1 cellular context compared by ENCODE assay signal in the genomic region with DNA sequence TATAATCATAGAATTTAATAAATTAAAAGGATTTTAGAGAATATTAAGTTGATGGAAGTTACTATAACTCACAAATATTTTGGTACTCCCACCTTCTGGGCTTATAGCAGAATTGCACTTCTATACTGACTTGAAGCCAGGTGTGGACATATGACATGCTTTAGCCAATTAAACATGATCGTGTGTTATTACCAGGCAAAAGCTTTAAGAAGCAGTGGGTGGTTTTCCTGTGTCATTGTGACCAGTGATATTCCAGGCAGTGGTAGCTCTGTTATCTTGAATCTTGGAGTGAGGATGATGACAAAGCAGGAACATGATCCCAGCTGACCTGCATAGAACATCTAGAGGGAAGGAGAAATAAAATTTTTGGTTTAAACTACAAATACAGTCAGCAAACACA.
TF ChIP-seq lines count a peak whose summit lies in the region.

No MANE protein-coding gene starts in this region.

TF ChIP-seq in GM23338, 12 proteins besides CTCF, POLR2A, EP300 and RAD21 (continued from another document):
- no peak for TF ChIP-seq JUNB (IDR thresholded peaks at IDR 0.05; ENCODE audit: unreplicated experiment)
